Comparison of ENCODE assay signal across 12 cellular contexts in genomic region chr6:166055801-166056200, GRCh38.
DNase-seq lines count a peak whose midpoint lies in the region; ATAC-seq and TF ChIP-seq lines count a peak whose summit lies in the region.
"Had no signal": no experiment of that assay in that cellular context is flagged by ENCODE, and none has a peak within 500 bp of the region (broad histone marks: within the 10 kb centered on the region; RNA-seq: fewer than 3 reads in every experiment).

No MANE protein-coding gene starts in this region.

- H3K4me3 Mint-ChIP-seq in neural crest cell = peak overlapping the region; percentile 9
- H3K4me3 Mint-ChIP-seq: B cell; CD8-positive, alpha-beta T cell; H9 had no signal

- ATAC-seq in GM18498 (IDR thresholded peaks at IDR 0.05; ENCODE audit: unreplicated experiment) = no peak
- ATAC-seq in HG03520 (IDR thresholded peaks at IDR 0.05; ENCODE audit: unreplicated experiment) = no peak
- ATAC-seq: CD8-positive, alpha-beta T cell; GM12878 had no signal

- H3K36me3 Mint-ChIP-seq in neural crest cell (ENCODE audit: low read depth) = peaks cover 9% of the 10 kb centered on the region
- H3K36me3 Mint-ChIP-seq: CD8-positive, alpha-beta T cell had no signal

- H3K9me3 Mint-ChIP-seq in neural crest cell = peaks cover 20% of the 10 kb centered on the region

- no peaks in the 10 kb centered on the region for H3K27me3 Mint-ChIP-seq in neural crest cell (ENCODE audit: low read depth)

- DNase-seq in RPMI7951 (ENCODE audit: low read depth) (peak; percentile 56), epidermal melanocyte (ENCODE audit: insufficient read length, low spot score) (peak; percentile 30), neural crest cell (ENCODE audit: low read depth, low spot score) (no peak)
- no peak for DNase-seq in effector CD8-positive, alpha-beta T cell (lab: John Stamatoyannopoulos, UW)
- DNase-seq: Calu3; CD8-positive, alpha-beta T cell; DMS79 treated with DMSO at 0.1 percent for 48 hours; H9 had no signal

- H3K27ac Mint-ChIP-seq in neural crest cell (ENCODE audit: unreplicated experiment) = peak overlapping the region; percentile 27
- H3K27ac Mint-ChIP-seq: B cell; CD8-positive, alpha-beta T cell; H9 had no signal

- TF ChIP-seq CTCF in neural crest cell (conservative IDR thresholded peaks at IDR 0.05) = no peak

- peaks cover 28% of the 10 kb centered on the region for H3K4me1 Mint-ChIP-seq in neural crest cell
- H3K4me1 Mint-ChIP-seq: B cell had no signal

Comparison
In these comparisons a context has a peak if more than half of its experiments do, and no peak if none do; other contexts are left out.
1. DNase-seq: peak in RPMI7951 (single experiment) and epidermal melanocyte (single experiment); none in neural crest cell (single experiment) and effector CD8-positive, alpha-beta T cell (single experiment).